ENCODE assay signal across 8 cellular contexts in genomic region chr10:116742367-116743265, GRCh38. TPM values are rescaled to one million over a fixed set of nuclear protein-coding genes. Genes with fewer than 3 reads are reported as not detected.
DNase-seq lines count a peak whose midpoint lies in the region; ATAC-seq, FAIRE-seq and TF ChIP-seq lines count a peak whose summit lies in the region.

A gene with protein sequence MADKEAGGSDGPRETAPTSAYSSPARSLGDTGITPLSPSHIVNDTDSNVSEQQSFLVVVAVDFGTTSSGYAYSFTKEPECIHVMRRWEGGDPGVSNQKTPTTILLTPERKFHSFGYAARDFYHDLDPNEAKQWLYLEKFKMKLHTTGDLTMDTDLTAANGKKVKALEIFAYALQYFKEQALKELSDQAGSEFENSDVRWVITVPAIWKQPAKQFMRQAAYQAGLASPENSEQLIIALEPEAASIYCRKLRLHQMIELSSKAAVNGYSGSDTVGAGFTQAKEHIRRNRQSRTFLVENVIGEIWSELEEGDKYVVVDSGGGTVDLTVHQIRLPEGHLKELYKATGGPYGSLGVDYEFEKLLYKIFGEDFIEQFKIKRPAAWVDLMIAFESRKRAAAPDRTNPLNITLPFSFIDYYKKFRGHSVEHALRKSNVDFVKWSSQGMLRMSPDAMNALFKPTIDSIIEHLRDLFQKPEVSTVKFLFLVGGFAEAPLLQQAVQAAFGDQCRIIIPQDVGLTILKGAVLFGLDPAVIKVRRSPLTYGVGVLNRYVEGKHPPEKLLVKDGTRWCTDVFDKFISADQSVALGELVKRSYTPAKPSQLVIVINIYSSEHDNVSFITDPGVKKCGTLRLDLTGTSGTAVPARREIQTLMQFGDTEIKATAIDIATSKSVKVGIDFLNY (minus strand): TSS chr10:116742566. CDS start chr10:116742469, 97 bp downstream.

- H3K27ac ChIP-seq in GM12878 (ENCODE audit: control insufficient read depth, insufficient read depth) (no peak within 1 kb of the TSS), psoas muscle (peak within 1 kb of the TSS; percentile 97)

- peak within 1 kb of the TSS; percentile 65 for H3K4me3 Mint-ChIP-seq in Calu3 (ENCODE audit: low read depth, unreplicated experiment)

- no peaks in the 10 kb centered on the region for H3K79me2 ChIP-seq in GM12878 (ENCODE audit: control insufficient read depth, insufficient read depth, low read length)

- peaks cover 43% of the 10 kb centered on the region for H3K27me3 Mint-ChIP-seq in Calu3 (ENCODE audit: unreplicated experiment)

- no peaks in the 10 kb centered on the region for H3K4me1 ChIP-seq in GM12878 (ENCODE audit: control insufficient read depth, insufficient read depth, low read length)
- H3K4me1 ChIP-seq in psoas muscle: no peaks in the 10 kb centered on the region

- ATAC-seq in GM19468 (IDR thresholded peaks at IDR 0.05; ENCODE audit: extremely low read depth, unreplicated experiment): peak; percentile 80
- peak; percentile 90 for ATAC-seq in HG03565 (IDR thresholded peaks at IDR 0.05; ENCODE audit: unreplicated experiment)
- peak; percentile 97 for ATAC-seq in GM12878
- peak; percentile 88 to 90 (median 90) for ATAC-seq in psoas muscle

- DNase-seq in Calu3: peak; percentile 73
- peak in 3 of 5 donors; percentile 9 to 31 (median 12) for DNase-seq in T-helper 1 cell
- DNase-seq in GM12878 (ENCODE audit: low read depth, low spot score): no peak
- DNase-seq in hypothalamus (lab: John Stamatoyannopoulos, UW): peak in 46 of 51 donors; percentile 38 to 86 (median 66)
- DNase-seq in psoas muscle: peak; percentile 83 to 87
- DNase-seq in NCI-H2107 treated with DMSO at 0.1 percent for 48 hours (lab: John Stamatoyannopoulos, UW; ENCODE audit: unreplicated experiment): no peak

- H3K27ac Mint-ChIP-seq in Calu3 (ENCODE audit: unreplicated experiment): no peak within 1 kb of the TSS

- TF ChIP-seq CTCF in Calu3 (IDR thresholded peaks at IDR 0.05; ENCODE audit: unreplicated experiment) (no peak), GM12878 (IDR thresholded peaks at IDR 0.05 in 2 of 3, conservative IDR thresholded peaks at IDR 0.05 in 1 of 3; ENCODE audit: control insufficient read depth in 2 of 3, extremely low read depth in 1 of 3, insufficient read depth in 1 of 3, low read depth in 3 of 3, low read length in 3 of 3) (no peak), psoas muscle (IDR thresholded peaks at IDR 0.05) (peak; percentile 4)

- TF ChIP-seq POLR2A in GM12878 (IDR thresholded peaks at IDR 0.05; ENCODE audit: low read depth, low read length): no peak

- in situ Hi-C loops in GM12878 (cut with MboI): no loop called here

- POLR2A ChIA-PET in GM12878 (lab: Charles Lee): no interaction called here

- no peak within 1 kb of the TSS for H3K9ac ChIP-seq in GM12878 (ENCODE audit: control insufficient read depth, insufficient read depth, low read length)

- no peaks in the 10 kb centered on the region for H3K9me3 Mint-ChIP-seq in Calu3 (ENCODE audit: low read depth, unreplicated experiment)

- peak within 1 kb of the TSS; percentile 47; the same call in 1 of the 2 replicates for H3K4me3 ChIP-seq in GM12878
- peak within 1 kb of the TSS; percentile 89 for H3K4me3 ChIP-seq in psoas muscle

- H3K36me3 ChIP-seq in GM12878 (ENCODE audit: control insufficient read depth in 2 of 2, insufficient read depth in 2 of 2, low read length in 1 of 2) (no peaks in the 10 kb centered on the region), psoas muscle (ENCODE audit: insufficient read depth in 1 of 2, low read depth in 1 of 2) (no peaks in the 10 kb centered on the region)

- FAIRE-seq in GM12878 (lab: Jason Lieb, UNC): no peak

- no peaks in the 10 kb centered on the region for H4K20me1 ChIP-seq in GM12878 (ENCODE audit: control insufficient read depth, insufficient read depth)

- H3K4me2 ChIP-seq in GM12878 (ENCODE audit: control insufficient read depth, insufficient read depth): peak within 1 kb of the TSS; percentile 50; the same call in 1 of the 2 replicates

- TF ChIP-seq RAD21 in GM12878 (IDR thresholded peaks at IDR 0.05; ENCODE audit: insufficient read depth, low read depth, low read length): no peak

- RAD21 ChIA-PET in GM12878 (lab: Charles Lee; ENCODE audit: unreplicated experiment): no interaction called here

- no peaks in the 10 kb centered on the region for H3K4me1 Mint-ChIP-seq in Calu3 (ENCODE audit: low read depth, unreplicated experiment)

- intact Hi-C loops in Calu3 (cut with micrococcal nuclease; ENCODE audit: unreplicated experiment): no loop called here
- intact Hi-C loops in GM12878 (cut with micrococcal nuclease; ENCODE audit: unreplicated experiment): no loop called here
- intact Hi-C loops in psoas muscle (cut with DNase I): loop anchor here in 1 of 2 donors (5.0 kb wide), 2 partner anchors 45 to 60 kb away; no protein-coding TSS in a partner anchor

- SMC1A ChIA-PET in GM12878 (lab: Charles Lee; ENCODE audit: uncharacterized antibody, unreplicated experiment): no interaction called here

- CTCF ChIA-PET in Calu3 (lab: Charles Lee) (interaction anchor here (0.6 kb wide), 2 partner anchors 43 to 1962 kb away, joined by 5 to 9 read pairs; no protein-coding TSS in a partner anchor), GM12878 (lab: Yijun Ruan, JAX) (no interaction called here)

- H2AFZ ChIP-seq in GM12878 (ENCODE audit: control insufficient read depth, low read depth, low read length): peak within 1 kb of the TSS; percentile 65

- WGBS in GM12878 (ENCODE audit: insufficient coverage, insufficient replicate concordance, low lambda C conversion rate, missing lambda C conversion rate): 8% methylated on average over 24 of the region's 114 CpGs
- WGBS in psoas muscle, 3 donors: 0 to 1% (median 0%) methylated on average over 54 to 114 of the region's 114 CpGs

- no TSS peak for BruUV-seq in Calu3 (replicated peaks; lab: Mats Ljungman, UMichigan)
- no TSS peak for BruUV-seq in GM12878 (replicated peaks; lab: Mats Ljungman, UMichigan)

- TF ChIP-seq EP300 in GM12878 (IDR thresholded peaks at IDR 0.05; ENCODE audit: borderline replicate concordance in 1 of 2, control insufficient read depth in 1 of 2, low read depth in 2 of 2, low read length in 2 of 2): no peak

- H3K27me3 ChIP-seq in GM12878 (replicated peaks in 1 of 2; ENCODE audit: control insufficient read depth in 2 of 2, insufficient read depth in 2 of 2, low read length in 1 of 2): peaks cover 2 to 4% of the 10 kb centered on the region in 2 experiments
- peaks cover 0 to 6% (median 0%) of the 10 kb centered on the region in 3 donors for H3K27me3 ChIP-seq in psoas muscle (ENCODE audit: insufficient read depth in 3 of 3, low read length in 2 of 3)

- peaks cover 5% of the 10 kb centered on the region for H3K36me3 Mint-ChIP-seq in Calu3 (ENCODE audit: insufficient read depth, unreplicated experiment)

- H3K9me3 ChIP-seq in GM12878 (replicated peaks; ENCODE audit: control insufficient read depth, insufficient read depth, low read length) (no peaks in the 10 kb centered on the region), psoas muscle (no peaks in the 10 kb centered on the region)

TF ChIP-seq in GM12878, 131 proteins besides CTCF, POLR2A, EP300 and RAD21:
- TF ChIP-seq STAT3 (IDR thresholded peaks at IDR 0.05; ENCODE audit: low read depth, low read length) (no peak), SUZ12 (IDR thresholded peaks at IDR 0.05; ENCODE audit: unreplicated experiment) (peak; percentile 50), SRF (IDR thresholded peaks at IDR 0.05; ENCODE audit: low read depth in 2 of 2, low read length in 2 of 2) (0 out of 4 replicates have a peak, but pooled peaks of 1 of the 2 experiments have one; percentile 19)

RNA-seq across cellular contexts. Expression of the gene that starts here (rescaled TPM):
- total RNA-seq in Calu3 (2022) (2.4 and 3.2 TPM in 2 replicates), GM12878 (2014; rRNA removed) (0.82 and 0.90 TPM in 2 replicates), GM12878 (2014; rRNA removed; fragmentation: Illumina TruSeq; extraction: Trizol) (1.9 and 2.2 TPM in 2 replicates), GM12878 (2021) (2.2 and 2.4 TPM in 2 replicates), psoas muscle (10 to 100 TPM in 1 of 4 donors, 1 to 10 TPM in 3; 7.0 to 11.4 (median 8.9) TPM)
- 20.5 and 21.4 TPM in 2 replicates for total RNA-seq in GM12878 (2013; cell fraction: nucleolus; rRNA removed)
- 1.4 TPM for polyA plus RNA-seq in GM12878 (2011; ENCODE audit: low read depth)
- polyA plus RNA-seq in GM12878 (2011; rRNA removed) (18.2 and 20.2 TPM in 2 replicates), GM12878 (2014; fragmentation: Illumina TruSeq; extraction: Trizol) (2.5 and 3.2 TPM in 2 replicates), GM12878 (2014; fragmentation: Nextera tagmentation; extraction: Ambion mirVana) (1 to 10 TPM; 2.2 to 4.0 TPM), GM12878 (2014; rRNA removed) (1.9 and 3.0 TPM in 2 replicates), GM12878 (2016; fragmentation: Nextera tagmentation; extraction: Ambion mirVana) (1 to 10 TPM; 3.2 to 3.4 TPM), psoas muscle (1 to 10 TPM; 2.6 to 6.9 (median 3.8) TPM)
- polyA plus RNA-seq in GM12878 (2011; cell fraction: cytosol; rRNA removed): 6.7 and 7.4 TPM in 2 replicates
- 15.8 and 17.6 TPM in 2 replicates for polyA plus RNA-seq in GM12878 (2011; cell fraction: nucleus; rRNA removed)
- polyA plus RNA-seq in GM12878 (2012): 1.6 and 2.0 TPM in 2 replicates
- polyA minus RNA-seq in GM12878 (2011; rRNA and poly(A)+ RNA removed): 13.0 and 13.5 TPM in 2 replicates
- polyA minus RNA-seq in GM12878 (2011; cell fraction: cytosol; rRNA and poly(A)+ RNA removed): 4.0 and 5.7 TPM in 2 replicates
- polyA minus RNA-seq in GM12878 (2011; cell fraction: nucleus; rRNA and poly(A)+ RNA removed): 11.1 and 17.3 TPM in 2 replicates

Comparison
In these comparisons a context has a peak if more than half of its experiments do, and no peak if none do; other contexts are left out.
1. DNase-seq: peak in Calu3 (single experiment), T-helper 1 cell (3 of 5), hypothalamus (46 of 51) and psoas muscle (2 of 2); none in GM12878 (single experiment) and NCI-H2107 treated with DMSO at 0.1 percent for 48 hours (single experiment).
2. Peak in every context shown above with its lines, with median percentiles within 50 percentile points of each other: ATAC-seq.